20 cellular contexts compared by ENCODE assay signal in genomic region chr2:191705084-191705483, GRCh38. TPM values are rescaled to one million over a fixed set of nuclear protein-coding genes. Genes with fewer than 3 reads are reported as not detected.
A peak's percentile ranks its signal among the peaks of the same experiment; 100 is the strongest.
DNase-seq lines count a peak whose midpoint lies in the region; ATAC-seq lines count a peak whose summit lies in the region.
"Had no signal": no experiment of that assay in that cellular context is flagged by ENCODE, and none has a peak within 500 bp of the region (broad histone marks: within the 10 kb centered on the region; RNA-seq: fewer than 3 reads in every experiment).

No MANE protein-coding gene starts in this region.

- DNase-seq in COLO829 (ENCODE audit: low spot score) (peak; percentile 92), SK-MEL-5 (ENCODE audit: low read depth, low spot score) (peak; percentile 87), globus pallidus (ENCODE audit: low spot score) (peak; percentile 29), pons (ENCODE audit: low spot score) (peak; percentile 70), NCI-H187 treated with DMSO at 0.1 percent for 48 hours (lab: John Stamatoyannopoulos, UW) (no peak), RKO (ENCODE audit: low spot score) (no peak)
- DNase-seq: 8988T; ACHN; AML-193; BE2C; Calu3; CD4-positive, alpha-beta T cell; CD8-positive, alpha-beta memory T cell; COR-L47; DMS53; DMS79 treated with DMSO at 0.1 percent for 48 hours; GF-D8; GOT3; HFFc6 had no signal

- in situ Hi-C loops in SK-MEL-5 (cut with HindIII; ENCODE audit: low pct_unique_long_range_greater_than_20kb, low sequenced_read_pairs), result no loop called here

- no peak for ATAC-seq in GM19452 (IDR thresholded peaks at IDR 0.05; ENCODE audit: unreplicated experiment)

RNA-seq across cellular contexts. Expression of gene NABP1, which starts 27.1 kb away (rescaled TPM):
- 25.9 and 27.7 TPM in 2 replicates for total RNA-seq in SK-MEL-5 (2014; rRNA removed; shearing (Covaris generic))
- 7.8 and 8.8 TPM in 2 replicates for polyA plus RNA-seq in SK-MEL-5 (2015; cell fraction: cytosol; rRNA removed)
- polyA plus RNA-seq in SK-MEL-5 (2015; cell fraction: nucleus; rRNA removed), result 194 and 217 TPM in 2 replicates

Comparison
In these comparisons a context has a peak if more than half of its experiments do, and no peak if none do; other contexts are left out.
1. DNase-seq: peak in COLO829 (single experiment), SK-MEL-5 (single experiment), globus pallidus (single experiment) and pons (single experiment); none in NCI-H187 treated with DMSO at 0.1 percent for 48 hours (single experiment) and RKO (single experiment).